ENCODE assay signal across 11 cellular contexts in the genomic region with DNA sequence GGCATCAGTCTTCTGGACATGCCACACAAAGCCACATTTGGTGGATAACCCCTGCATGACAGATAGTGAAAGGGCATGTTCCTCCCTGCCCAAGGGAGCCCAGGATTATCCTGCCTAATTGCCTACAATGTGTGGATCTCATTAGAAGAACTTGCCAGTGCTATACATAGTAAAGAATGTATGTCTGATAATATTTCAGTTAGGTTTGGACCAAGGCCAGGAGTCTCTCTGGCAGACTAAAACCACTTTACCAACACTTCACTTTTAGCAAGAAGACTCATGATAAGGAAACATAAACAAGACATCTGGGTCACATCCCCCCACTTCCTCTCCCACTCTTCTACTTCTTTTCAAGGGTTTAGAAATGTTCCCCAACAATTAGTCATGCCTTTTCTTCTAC.
DNase-seq lines count a peak whose midpoint lies in the region; ATAC-seq and TF ChIP-seq lines count a peak whose summit lies in the region.
"Had no signal": no experiment of that assay in that cellular context is flagged by ENCODE, and none has a peak within 500 bp of the region (broad histone marks: within the 10 kb centered on the region; RNA-seq: fewer than 3 reads in every experiment).

No MANE protein-coding gene starts in this region.

- no peak overlapping the region for H3K4me3 ChIP-seq in GM23248
- no peak overlapping the region for H3K4me3 ChIP-seq in astrocyte of the cerebellum (ENCODE audit: low read depth, low read length)
- H3K4me3 ChIP-seq in mesenchymal stem cell (ENCODE audit: insufficient read depth in 1 of 2, low read depth in 1 of 2, low read length in 2 of 2) = no peak overlapping the region
- H3K4me3 ChIP-seq: adrenal gland had no signal

- no peaks in the 10 kb centered on the region for H3K79me1 ChIP-seq in mesenchymal stem cell (replicated peaks; ENCODE audit: low read length, poor library complexity, severe bottlenecking)

- no peak overlapping the region for H3K27ac ChIP-seq in GM23248
- no peak overlapping the region for H3K27ac ChIP-seq in mesenchymal stem cell (ENCODE audit: low read length, poor library complexity, severe bottlenecking)
- H3K27ac ChIP-seq: adrenal gland had no signal

- no peaks in the 10 kb centered on the region for H3K4me1 Mint-ChIP-seq in activated naive CD8-positive, alpha-beta T cell treated with anti-CD3 and anti-CD28 coated beads, Interleukin-2, amount 50 U/mL, for 24 hours
- H3K4me1 Mint-ChIP-seq: activated CD4-positive, alpha-beta T cell treated with anti-CD3 and anti-CD28 coated beads, Interleukin-2, amount 10 ng/mL, durations not matched to agents 7 days and 5 days had no signal

- no peaks in the 10 kb centered on the region for H3K9me2 ChIP-seq in GM23248 (ENCODE audit: insufficient read depth)

- TF ChIP-seq CTCF in astrocyte of the cerebellum (IDR thresholded peaks at IDR 0.05; ENCODE audit: low read depth, low read length, missing control alignments) = no peak

- no peak for ATAC-seq in GM18907 (IDR thresholded peaks at IDR 0.05; ENCODE audit: unreplicated experiment)
- no peak for ATAC-seq in activated naive CD8-positive, alpha-beta T cell treated with anti-CD3 and anti-CD28 coated beads, Interleukin-2, amount 50 U/mL, for 24 hours
- ATAC-seq in HG03280 (IDR thresholded peaks at IDR 0.05; ENCODE audit: unreplicated experiment) = no peak
- ATAC-seq: esophagus mucosa had no signal

- in situ Hi-C loops in GM23248 (cut with MboI) (no loop called here), astrocyte of the cerebellum (cut with HindIII; ENCODE audit: low sequenced_read_pairs) (no loop called here)

- no peak overlapping the region for H2AK5ac ChIP-seq in mesenchymal stem cell (ENCODE audit: low read length, severe bottlenecking)

- no peaks in the 10 kb centered on the region for H4K20me1 ChIP-seq in GM23248 (ENCODE audit: insufficient read depth)

- H4K8ac ChIP-seq in mesenchymal stem cell (ENCODE audit: low read length) = no peak overlapping the region

- H3K9me3 ChIP-seq in GM23248 (ENCODE audit: low read depth) = no peaks in the 10 kb centered on the region
- peaks cover 37% of the 10 kb centered on the region for H3K9me3 ChIP-seq in mesenchymal stem cell (ENCODE audit: control insufficient read depth, low read length)

- H2BK5ac ChIP-seq in mesenchymal stem cell (ENCODE audit: low read depth, low read length, poor library complexity, severe bottlenecking) = no peak overlapping the region

- H3K27ac Mint-ChIP-seq in activated naive CD8-positive, alpha-beta T cell treated with anti-CD3 and anti-CD28 coated beads, Interleukin-2, amount 50 U/mL, for 24 hours = no peak overlapping the region
- H3K27ac Mint-ChIP-seq: activated CD4-positive, alpha-beta T cell treated with anti-CD3 and anti-CD28 coated beads, Interleukin-2, amount 10 ng/mL, durations not matched to agents 7 days and 5 days had no signal

- H3K4me1 ChIP-seq in GM23248 (ENCODE audit: insufficient read depth) (peaks cover 28% of the 10 kb centered on the region), mesenchymal stem cell (ENCODE audit: control insufficient read depth, insufficient read depth, low read depth, low read length) (no peaks in the 10 kb centered on the region)
- H3K4me1 ChIP-seq: adrenal gland had no signal

- H3K36me3 Mint-ChIP-seq in activated naive CD8-positive, alpha-beta T cell treated with anti-CD3 and anti-CD28 coated beads, Interleukin-2, amount 50 U/mL, for 24 hours (ENCODE audit: low read depth) = peaks cover 5% of the 10 kb centered on the region

- H2BK120ac ChIP-seq in mesenchymal stem cell (ENCODE audit: low read depth, low read length) = no peak overlapping the region

- H3K4me2 ChIP-seq in GM23248 (ENCODE audit: unreplicated experiment) (peak overlapping the region; percentile 6), mesenchymal stem cell (ENCODE audit: low read length, poor library complexity, severe bottlenecking) (no peak overlapping the region)

- H3K9ac ChIP-seq in GM23248 (no peak overlapping the region), mesenchymal stem cell (ENCODE audit: low read length) (no peak overlapping the region)

- H2AFZ ChIP-seq in GM23248 (no peak overlapping the region), mesenchymal stem cell (ENCODE audit: low read depth, low read length) (no peak overlapping the region)

- H3F3A ChIP-seq in GM23248 (ENCODE audit: insufficient read depth) = peaks cover 23% of the 10 kb centered on the region; the same call in 1 of the 2 replicates

- no peak overlapping the region for H4K91ac ChIP-seq in mesenchymal stem cell (ENCODE audit: low read length)

- DNase-seq in GM23248 (peak; percentile 46), NCI-H128 (lab: John Stamatoyannopoulos, UW; ENCODE audit: unreplicated experiment) (peak; percentile 3), astrocyte of the cerebellum (ENCODE audit: low read depth) (peak; percentile 23), mesenchymal stem cell (peak; percentile 43)
- DNase-seq in activated naive CD8-positive, alpha-beta T cell treated with anti-CD3 and anti-CD28 coated beads, Interleukin-2, amount 50 U/mL, for 24 hours = no peak
- DNase-seq: activated CD4-positive, alpha-beta T cell treated with anti-CD3 and anti-CD28 coated beads, Interleukin-2, amount 10 ng/mL, durations not matched to agents 7 days and 5 days; adrenal gland; midbrain had no signal

- no peak overlapping the region for H3K18ac ChIP-seq in mesenchymal stem cell (ENCODE audit: low read depth in 1 of 2, low read length in 2 of 2)

- no peak overlapping the region for H3K23ac ChIP-seq in mesenchymal stem cell (ENCODE audit: low read length in 2 of 2)

- H3K9me3 Mint-ChIP-seq in activated naive CD8-positive, alpha-beta T cell treated with anti-CD3 and anti-CD28 coated beads, Interleukin-2, amount 50 U/mL, for 24 hours = peaks cover 30% of the 10 kb centered on the region

- no peak overlapping the region for H3K14ac ChIP-seq in mesenchymal stem cell (ENCODE audit: low read length in 2 of 2)

- no peaks in the 10 kb centered on the region for H3K79me2 ChIP-seq in GM23248 (ENCODE audit: insufficient read depth)

- H3K36me3 ChIP-seq in GM23248 (ENCODE audit: low read depth) (no peaks in the 10 kb centered on the region), mesenchymal stem cell (ENCODE audit: control insufficient read depth in 1 of 2, insufficient read depth in 2 of 2, low read depth in 1 of 2, low read length in 2 of 2) (no peaks in the 10 kb centered on the region)
- H3K36me3 ChIP-seq: adrenal gland had no signal

- H3K27me3 ChIP-seq in GM23248 (replicated peaks; ENCODE audit: insufficient read depth) = no peaks in the 10 kb centered on the region
- H3K27me3 ChIP-seq in mesenchymal stem cell (ENCODE audit: control insufficient read depth in 1 of 2, insufficient read depth in 1 of 2, low read length in 2 of 2) = no peaks in the 10 kb centered on the region
- H3K27me3 ChIP-seq: adrenal gland had no signal

- H3K27me3 Mint-ChIP-seq in activated naive CD8-positive, alpha-beta T cell treated with anti-CD3 and anti-CD28 coated beads, Interleukin-2, amount 50 U/mL, for 24 hours = no peaks in the 10 kb centered on the region
- H3K27me3 Mint-ChIP-seq: activated CD4-positive, alpha-beta T cell treated with anti-CD3 and anti-CD28 coated beads, Interleukin-2, amount 10 ng/mL, durations not matched to agents 7 days and 5 days had no signal

- no peak overlapping the region for H2BK12ac ChIP-seq in mesenchymal stem cell (ENCODE audit: low read length in 2 of 2)

- no peak overlapping the region for H3K4me3 Mint-ChIP-seq in activated naive CD8-positive, alpha-beta T cell treated with anti-CD3 and anti-CD28 coated beads, Interleukin-2, amount 50 U/mL, for 24 hours
- H3K4me3 Mint-ChIP-seq: activated CD4-positive, alpha-beta T cell treated with anti-CD3 and anti-CD28 coated beads, Interleukin-2, amount 10 ng/mL, durations not matched to agents 7 days and 5 days had no signal

- no peak overlapping the region for H2BK15ac ChIP-seq in mesenchymal stem cell (ENCODE audit: low read depth, poor library complexity, severe bottlenecking)

- no peak overlapping the region for H3K4ac ChIP-seq in mesenchymal stem cell (ENCODE audit: low read depth in 1 of 2, low read length in 2 of 2)
